Comparison of ENCODE assay signal across 9 cellular contexts in the genomic region with DNA sequence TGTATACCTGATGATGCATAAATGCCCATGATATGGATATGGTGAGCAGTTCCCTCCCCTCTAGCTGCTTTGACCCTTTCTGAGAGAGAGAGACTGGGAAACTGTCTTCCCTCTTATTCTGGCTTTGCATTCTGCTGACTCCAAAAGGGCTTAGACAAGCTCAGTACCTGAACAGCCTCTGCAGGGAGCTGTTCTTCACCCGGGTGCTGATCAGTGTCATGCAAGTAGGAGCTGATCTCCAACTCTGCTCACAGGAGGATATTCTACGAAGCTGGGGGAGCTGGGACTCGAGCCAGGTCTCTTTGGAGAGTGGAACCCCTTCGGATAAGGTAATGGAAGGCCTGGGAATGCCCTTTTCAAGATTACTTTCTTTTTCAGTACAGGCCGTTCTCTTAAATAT.
DNase-seq lines count a peak whose midpoint lies in the region; TF ChIP-seq lines count a peak whose summit lies in the region.
"Had no signal": no experiment of that assay in that cellular context is flagged by ENCODE, and none has a peak within 500 bp of the region (broad histone marks: within the 10 kb centered on the region; RNA-seq: fewer than 3 reads in every experiment).

No MANE protein-coding gene starts in this region.

- TF ChIP-seq POLR2A in vagina (IDR thresholded peaks at IDR 0.05) = no peak

- H3K36me3 ChIP-seq in H7 (replicated peaks; ENCODE audit: control insufficient read depth, insufficient read depth, low read length) = no peaks in the 10 kb centered on the region
- H3K36me3 ChIP-seq in effector memory CD4-positive, alpha-beta T cell (ENCODE audit: control insufficient read depth, insufficient read depth, low read length) = no peaks in the 10 kb centered on the region
- H3K36me3 ChIP-seq in vagina = no peaks in the 10 kb centered on the region

- DNase-seq in H7 = peak; percentile 56
- DNase-seq in NCI-H460 (ENCODE audit: extremely low read depth, low read depth) = peak; percentile 7
- peak; percentile 28 for DNase-seq in epidermal melanocyte (ENCODE audit: insufficient read length, low spot score)
- DNase-seq in non-pigmented ciliary epithelial cell (ENCODE audit: low read depth) = peak; percentile 5
- DNase-seq in effector memory CD4-positive, alpha-beta T cell = no peak
- no peak for DNase-seq in NCI-H524 treated with DMSO at 0.1 percent for 48 hours (lab: John Stamatoyannopoulos, UW)
- no peak for DNase-seq in NCI-H2227 (lab: John Stamatoyannopoulos, UW; ENCODE audit: unreplicated experiment)
- DNase-seq in vagina (ENCODE audit: extremely low spot score in 2 of 2) = no peak

- no peak overlapping the region for H3K27ac ChIP-seq in effector memory CD4-positive, alpha-beta T cell (ENCODE audit: insufficient read depth, low read length, poor library complexity, severe bottlenecking)
- no peak overlapping the region for H3K27ac ChIP-seq in vagina
- H3K27ac ChIP-seq: KMS-11 had no signal

- no peaks in the 10 kb centered on the region for H3K9me3 ChIP-seq in effector memory CD4-positive, alpha-beta T cell (ENCODE audit: control insufficient read depth, low read length)
- H3K9me3 ChIP-seq in vagina = no peaks in the 10 kb centered on the region

- no peaks in the 10 kb centered on the region for H3K27me3 ChIP-seq in H7 (ENCODE audit: control insufficient read depth, insufficient read depth, low read length)
- H3K27me3 ChIP-seq in effector memory CD4-positive, alpha-beta T cell (replicated peaks; ENCODE audit: control insufficient read depth, insufficient read depth, low read length, poor library complexity, severe bottlenecking) = no peaks in the 10 kb centered on the region
- no peaks in the 10 kb centered on the region for H3K27me3 ChIP-seq in vagina

- no peaks in the 10 kb centered on the region for H3K4me1 ChIP-seq in effector memory CD4-positive, alpha-beta T cell (ENCODE audit: control insufficient read depth, insufficient read depth, low read length, poor library complexity, severe bottlenecking)
- no peaks in the 10 kb centered on the region for H3K4me1 ChIP-seq in vagina

- TF ChIP-seq CTCF in vagina (IDR thresholded peaks at IDR 0.05) = no peak

- intact Hi-C loops in vagina (cut with DNase I) = no loop called here

- H3K4me3 ChIP-seq in H7 (ENCODE audit: insufficient read depth, low read depth, low read length) (no peak overlapping the region), vagina (no peak overlapping the region)
- H3K4me3 ChIP-seq in effector memory CD4-positive, alpha-beta T cell (ENCODE audit: insufficient read depth, low read depth, low read length, poor library complexity, severe bottlenecking) = no peak overlapping the region

Comparison
In these comparisons a context has a peak if more than half of its experiments do, and no peak if none do; other contexts are left out.
1. DNase-seq: peak in H7 (single experiment), NCI-H460 (single experiment), epidermal melanocyte (single experiment) and non-pigmented ciliary epithelial cell (single experiment); none in effector memory CD4-positive, alpha-beta T cell (0 of 3), NCI-H524 treated with DMSO at 0.1 percent for 48 hours (single experiment), NCI-H2227 (single experiment) and vagina (0 of 2).